Comparison of ENCODE assay signal across 23 cellular contexts in the genomic region with DNA sequence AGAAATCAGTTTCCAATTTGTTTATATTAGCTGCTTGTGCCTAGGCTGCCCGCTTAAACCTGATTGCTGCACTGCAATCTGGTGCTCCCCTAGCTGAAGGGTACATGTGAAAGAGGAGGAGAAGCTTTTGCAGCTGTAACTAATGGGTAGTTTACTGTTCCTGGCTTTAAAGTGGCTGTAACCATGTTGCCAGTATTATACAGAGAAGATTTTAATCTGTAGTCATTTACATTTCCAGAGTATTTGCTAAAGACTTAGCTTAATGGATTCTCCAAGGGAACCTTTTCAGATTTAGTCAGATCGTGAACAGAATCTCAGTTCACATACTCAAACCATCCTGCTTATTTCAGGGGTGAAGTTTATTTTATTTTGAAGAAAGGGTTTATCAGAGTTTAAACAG. TPM values are rescaled to one million over a fixed set of nuclear protein-coding genes. Genes with fewer than 3 reads are reported as not detected.
A peak's percentile ranks its signal among the peaks of the same experiment; 100 is the strongest.
DNase-seq lines count a peak whose midpoint lies in the region; ATAC-seq and TF ChIP-seq lines count a peak whose summit lies in the region.
"Had no signal": no experiment of that assay in that cellular context is flagged by ENCODE, and none has a peak within 500 bp of the region (broad histone marks: within the 10 kb centered on the region; RNA-seq: fewer than 3 reads in every experiment).

No MANE protein-coding gene starts in this region.

- H3K9me3 Mint-ChIP-seq in activated B cell treated with CpG ODN at 0.5 μM for 24 hours (no peaks in the 10 kb centered on the region), mesothelial cell of epicardium (no peaks in the 10 kb centered on the region)
- H3K9me3 Mint-ChIP-seq in activated naive CD8-positive, alpha-beta T cell treated with anti-CD3 and anti-CD28 coated beads for 36 hours: no peaks in the 10 kb centered on the region
- H3K9me3 Mint-ChIP-seq: CD8-positive, alpha-beta memory T cell; naive thymus-derived CD4-positive, alpha-beta T cell had no signal

- CTCF ChIA-PET in activated B cell treated with CpG ODN at 0.5 μM for 24 hours (lab: Charles Lee): interaction anchor here (1.1 kb wide), 1 partner anchor 23 kb away, joined by 3 read pairs; a partner anchor contains a TSS

- H3K27me3 Mint-ChIP-seq in activated B cell treated with CpG ODN at 0.5 μM for 24 hours (no peaks in the 10 kb centered on the region), mesothelial cell of epicardium (ENCODE audit: low read depth) (no peaks in the 10 kb centered on the region)
- no peaks in the 10 kb centered on the region for H3K27me3 Mint-ChIP-seq in activated naive CD8-positive, alpha-beta T cell treated with anti-CD3 and anti-CD28 coated beads for 36 hours
- H3K27me3 Mint-ChIP-seq: CD8-positive, alpha-beta memory T cell; naive thymus-derived CD4-positive, alpha-beta T cell had no signal

- DNase-seq in cardiac muscle cell (ENCODE audit: low read depth in 1 of 2, low spot score in 1 of 2) (no peak), Right ventricle myocardium superior (no peak), activated B cell treated with CpG ODN at 0.5 μM for 24 hours (no peak), mesothelial cell of epicardium (ENCODE audit: low spot score in 2 of 2, unreplicated experiment in 2 of 2) (no peak), COR-L47 (lab: John Stamatoyannopoulos, UW) (no peak), epidermal melanocyte (ENCODE audit: insufficient read length, low spot score) (no peak), NCI-H1105 treated with DMSO at 0.1 percent for 48 hours (lab: John Stamatoyannopoulos, UW) (no peak)
- no peak for DNase-seq in activated naive CD8-positive, alpha-beta T cell treated with anti-CD3 and anti-CD28 coated beads for 36 hours
- DNase-seq: activated CD4-positive, alpha-beta T cell treated with anti-CD3 and anti-CD28 coated beads for 4 hours; activated CD8-positive, alpha-beta memory T cell treated with anti-CD3 and anti-CD28 coated beads, Interleukin-2, amount 50 U/mL, for 48 hours; activated naive CD4-positive, alpha-beta T cell; anterior cingulate cortex; CD8-positive, alpha-beta memory T cell; colonic mucosa; H7; lower lobe of right lung; naive thymus-derived CD4-positive, alpha-beta T cell; stimulated activated naive CD4-positive, alpha-beta T cell; T-helper 9 cell; upper lobe of left lung had no signal

- no peak overlapping the region for H3K4me3 ChIP-seq in cardiac muscle cell
- H3K4me3 ChIP-seq: colonic mucosa, gastroesophageal sphincter, lower lobe of right lung, SJSA1, upper lobe of left lung had no signal

- H3K27ac ChIP-seq in cardiac muscle cell: peak overlapping the region; percentile 5
- H3K27ac ChIP-seq: colonic mucosa, epithelial cell of prostate, lower lobe of right lung, SJSA1, upper lobe of left lung had no signal

- H3K27ac Mint-ChIP-seq in activated B cell treated with CpG ODN at 0.5 μM for 24 hours (peak overlapping the region; percentile 18), mesothelial cell of epicardium (peak overlapping the region; percentile 45)
- no peak overlapping the region for H3K27ac Mint-ChIP-seq in activated naive CD8-positive, alpha-beta T cell treated with anti-CD3 and anti-CD28 coated beads for 36 hours

- no peaks in the 10 kb centered on the region for H3K27me3 ChIP-seq in cardiac muscle cell
- H3K27me3 ChIP-seq: colonic mucosa, gastroesophageal sphincter, SJSA1, upper lobe of left lung had no signal

- POLR2A ChIA-PET in activated B cell treated with CpG ODN at 0.5 μM for 24 hours (lab: Charles Lee): interaction anchor here (1.4 to 1.6 kb wide), 2 partner anchors 23 to 27 kb away, joined by 4 to 7 read pairs; a partner anchor contains a TSS

- no peak overlapping the region for H3K4me3 Mint-ChIP-seq in activated B cell treated with CpG ODN at 0.5 μM for 24 hours
- no peak overlapping the region for H3K4me3 Mint-ChIP-seq in mesothelial cell of epicardium
- no peak overlapping the region for H3K4me3 Mint-ChIP-seq in activated naive CD8-positive, alpha-beta T cell treated with anti-CD3 and anti-CD28 coated beads for 36 hours
- H3K4me3 Mint-ChIP-seq: CD8-positive, alpha-beta memory T cell; naive thymus-derived CD4-positive, alpha-beta T cell had no signal

- H3K4me1 ChIP-seq in cardiac muscle cell (ENCODE audit: low read depth): peaks cover 47% of the 10 kb centered on the region

- H3K4me1 Mint-ChIP-seq in activated B cell treated with CpG ODN at 0.5 μM for 24 hours: peaks cover 62% of the 10 kb centered on the region
- peaks cover 52% of the 10 kb centered on the region for H3K4me1 Mint-ChIP-seq in mesothelial cell of epicardium
- peaks cover 23% of the 10 kb centered on the region for H3K4me1 Mint-ChIP-seq in activated naive CD8-positive, alpha-beta T cell treated with anti-CD3 and anti-CD28 coated beads for 36 hours

- H3K9me3 ChIP-seq in cardiac muscle cell (ENCODE audit: low read depth): no peaks in the 10 kb centered on the region
- H3K9me3 ChIP-seq: colonic mucosa, gastroesophageal sphincter, lower lobe of right lung, SJSA1, upper lobe of left lung had no signal

- TF ChIP-seq CTCF in cardiac muscle cell (IDR thresholded peaks at IDR 0.05; ENCODE audit: low read depth, low read length): no peak
- TF ChIP-seq CTCF in activated B cell treated with CpG ODN at 0.5 μM for 24 hours (IDR thresholded peaks at IDR 0.05): no peak
- TF ChIP-seq CTCF in mesothelial cell of epicardium (IDR thresholded peaks at IDR 0.05; ENCODE audit: unreplicated experiment): no peak

- no peak for ATAC-seq in Right ventricle myocardium superior (ENCODE audit: poor library complexity)
- no peak for ATAC-seq in activated B cell treated with CpG ODN at 0.5 μM for 24 hours (ENCODE audit: low read depth)
- ATAC-seq: gastroesophageal sphincter; lower lobe of right lung; naive thymus-derived CD4-positive, alpha-beta T cell had no signal

- H3K36me3 Mint-ChIP-seq in activated B cell treated with CpG ODN at 0.5 μM for 24 hours (ENCODE audit: low read depth): peaks cover 32% of the 10 kb centered on the region
- H3K36me3 Mint-ChIP-seq in mesothelial cell of epicardium: peaks cover 15% of the 10 kb centered on the region
- peaks cover 13% of the 10 kb centered on the region for H3K36me3 Mint-ChIP-seq in activated naive CD8-positive, alpha-beta T cell treated with anti-CD3 and anti-CD28 coated beads for 36 hours

- intact Hi-C loops in Right ventricle myocardium superior (cut with DNase I): no loop called here
- intact Hi-C loops in activated B cell treated with CpG ODN at 0.5 μM for 24 hours (cut with micrococcal nuclease): no loop called here

- H3K36me3 ChIP-seq in cardiac muscle cell: peaks cover 34% of the 10 kb centered on the region
- H3K36me3 ChIP-seq: colonic mucosa had no signal

RNA-seq across cellular contexts. Expression of a gene that starts 22.9 kb away (rescaled TPM):
- total RNA-seq in cardiac muscle cell: 34.2 and 49.0 TPM in 2 replicates
- polyA plus RNA-seq in cardiac muscle cell: 82.7 and 106 TPM in 2 replicates
- 39.8 TPM for total RNA-seq in Right ventricle myocardium superior
- 40.5 and 41.6 TPM in 2 replicates for total RNA-seq in activated B cell treated with CpG ODN at 0.5 μM for 24 hours
- total RNA-seq in mesothelial cell of epicardium: 98.7 to 102 TPM (median 102 TPM) in 3 replicates
- total RNA-seq in activated naive CD8-positive, alpha-beta T cell treated with anti-CD3 and anti-CD28 coated beads for 36 hours: 10 to 100 TPM; 67.9 to 68.6 TPM

RNA-seq across cellular contexts. Expression of a gene that starts 27.0 kb away (rescaled TPM):
- total RNA-seq in cardiac muscle cell (70.9 and 78.3 TPM in 2 replicates), Right ventricle myocardium superior (16.2 TPM), activated B cell treated with CpG ODN at 0.5 μM for 24 hours (60.4 and 77.3 TPM in 2 replicates), mesothelial cell of epicardium (93.8 to 99.2 TPM (median 96.0 TPM) in 3 replicates)
- polyA plus RNA-seq in cardiac muscle cell: 40.2 and 57.8 TPM in 2 replicates
- total RNA-seq in activated naive CD8-positive, alpha-beta T cell treated with anti-CD3 and anti-CD28 coated beads for 36 hours: 10 to 100 TPM; 29.9 to 31.8 TPM
